Comparison of ENCODE assay signal across 8 cellular contexts in genomic region chr18:49487711-49488310, GRCh38. TPM values are rescaled to one million over a fixed set of nuclear protein-coding genes. Genes with fewer than 3 reads are reported as not detected.
DNase-seq lines count a peak whose midpoint lies in the region; ATAC-seq, FAIRE-seq and TF ChIP-seq lines count a peak whose summit lies in the region.

No MANE protein-coding gene starts in this region.

- peaks cover 69% of the 10 kb centered on the region for H3K4me1 ChIP-seq in CD4-positive, alpha-beta memory T cell (ENCODE audit: insufficient read depth, low read length)

- no peaks in the 10 kb centered on the region for H3K9me3 ChIP-seq in CD4-positive, alpha-beta memory T cell (ENCODE audit: control insufficient read depth in 1 of 2, low read length in 2 of 2)

- H3K36me3 ChIP-seq in CD4-positive, alpha-beta memory T cell (ENCODE audit: insufficient read depth, low read length), result peaks cover 35% of the 10 kb centered on the region
- H3K36me3 ChIP-seq in bronchial epithelial cell (ENCODE audit: control insufficient read depth, insufficient read depth, low read length), result peaks cover 11% of the 10 kb centered on the region

- no peak for ATAC-seq in HG03175 (IDR thresholded peaks at IDR 0.05; ENCODE audit: unreplicated experiment)

- peak overlapping the region in 1 of 2 donors; percentile 66 for H3K4me3 ChIP-seq in CD4-positive, alpha-beta memory T cell (ENCODE audit: low read length in 2 of 2)
- H3K4me3 ChIP-seq in NB4 (ENCODE audit: low read depth, low read length) (peak overlapping the region; percentile 73), bronchial epithelial cell (ENCODE audit: low read depth, low read length) (peak overlapping the region; percentile 74)

- peak overlapping the region; percentile 93 to 100 (median 98) for H3K27ac Mint-ChIP-seq in CD4-positive, alpha-beta memory T cell
- peak overlapping the region; percentile 76 to 94 (median 91) for H3K27ac Mint-ChIP-seq in nephron

- CTCF ChIA-PET in CD4-positive, alpha-beta memory T cell (lab: Charles Lee; ENCODE audit: partially characterized antibody), result interaction anchor here (1.2 kb wide), 1 partner anchor 370 kb away, joined by 3 read pairs; no protein-coding TSS in a partner anchor

- no peak for DNase-seq in CD4-positive, alpha-beta memory T cell
- DNase-seq in NB4 (ENCODE audit: low read depth), result peak; percentile 33
- peak; percentile 7 for DNase-seq in bronchial epithelial cell (ENCODE audit: low read depth)
- no peak for DNase-seq in A172 (ENCODE audit: low spot score)
- no peak for DNase-seq in kidney tubule cell (ENCODE audit: low spot score)
- no peak for DNase-seq in COR-L47 (lab: John Stamatoyannopoulos, UW)

- no peak for FAIRE-seq in bronchial epithelial cell (lab: Jason Lieb, UNC)

- POLR2A ChIA-PET in CD4-positive, alpha-beta memory T cell (lab: Charles Lee; ENCODE audit: partially characterized antibody), result interaction anchor here (0.8 to 4.6 kb wide), 22 partner anchors 8 to 1391 kb away, joined by 3 to 81 read pairs (median 5); partner anchors contain the start of genes ACAA2, CTIF, DYM and MBD1

- intact Hi-C loops in CD4-positive, alpha-beta memory T cell (cut with micrococcal nuclease), result loop anchor here (1.0 to 5.0 kb wide), 3 partner anchors 28 to 800 kb away; partner anchors contain the start of genes CFAP53 and DYM

- H3K4me1 Mint-ChIP-seq in CD4-positive, alpha-beta memory T cell, result peaks cover 52 to 87% (median 67%) of the 10 kb centered on the region in 4 donors
- peaks cover 44% of the 10 kb centered on the region for H3K4me1 Mint-ChIP-seq in nephron

- TF ChIP-seq POLR2A in NB4 (IDR thresholded peaks at IDR 0.05; ENCODE audit: extremely low read depth, insufficient read length), result no peak

- peak overlapping the region; percentile 81 for H3K27ac ChIP-seq in CD4-positive, alpha-beta memory T cell (ENCODE audit: low read depth, low read length)

- TF ChIP-seq CTCF in NB4 (IDR thresholded peaks at IDR 0.05; ENCODE audit: low read depth, low read length), result no peak
- no peak for TF ChIP-seq CTCF in bronchial epithelial cell (IDR thresholded peaks at IDR 0.05; ENCODE audit: insufficient read depth, low read length, severe bottlenecking)
- no peak for TF ChIP-seq CTCF in nephron (IDR thresholded peaks at IDR 0.05; ENCODE audit: unreplicated experiment in 3 of 3)

- H3K9me3 Mint-ChIP-seq in CD4-positive, alpha-beta memory T cell, result no peaks in the 10 kb centered on the region
- H3K9me3 Mint-ChIP-seq in nephron, result no peaks in the 10 kb centered on the region

- H3K27me3 Mint-ChIP-seq in CD4-positive, alpha-beta memory T cell, result no peaks in the 10 kb centered on the region
- H3K27me3 Mint-ChIP-seq in nephron (ENCODE audit: low read depth), result no peaks in the 10 kb centered on the region

- peak overlapping the region; percentile 91 to 99 (median 96) for H3K4me3 Mint-ChIP-seq in CD4-positive, alpha-beta memory T cell
- H3K4me3 Mint-ChIP-seq in nephron, result peak overlapping the region; percentile 90 to 96 (median 91)

- H3K36me3 Mint-ChIP-seq in CD4-positive, alpha-beta memory T cell, result peaks cover 46 to 70% of the 10 kb centered on the region in 2 donors
- peaks cover 61% of the 10 kb centered on the region for H3K36me3 Mint-ChIP-seq in nephron (ENCODE audit: low read depth)

- H3K27me3 ChIP-seq in CD4-positive, alpha-beta memory T cell (ENCODE audit: insufficient read depth, low read length), result no peaks in the 10 kb centered on the region
- H3K27me3 ChIP-seq in bronchial epithelial cell (ENCODE audit: control insufficient read depth, insufficient read depth, low read length), result no peaks in the 10 kb centered on the region

RNA-seq across cellular contexts. Expression of gene C18orf32, which starts 0.8 kb away (rescaled TPM):
- total RNA-seq in CD4-positive, alpha-beta memory T cell, result 10 to 100 TPM; 48.7 to 55.3 TPM
- polyA plus RNA-seq in CD4-positive, alpha-beta memory T cell, result 100 to 1,000 TPM in 1 of 2 donors, 10 to 100 TPM in 1; 83.7 to 138 TPM
- total RNA-seq in bronchial epithelial cell, result 9.0 and 14.3 TPM in 2 replicates
- 37.5 and 54.1 TPM in 2 replicates for total RNA-seq in A172 (2014; rRNA removed; shearing (Covaris generic))

RNA-seq across cellular contexts. Expression of gene RPL17, which starts 4.5 kb away (rescaled TPM):
- 1,000 to 10,000 TPM; 2,362 to 2,566 TPM for total RNA-seq in CD4-positive, alpha-beta memory T cell
- polyA plus RNA-seq in CD4-positive, alpha-beta memory T cell, result 1,000 to 10,000 TPM; 1,351 to 2,166 TPM
- 2,687 and 3,922 TPM in 2 replicates for total RNA-seq in bronchial epithelial cell
- total RNA-seq in A172 (2014; rRNA removed; shearing (Covaris generic)), result 1,215 and 1,245 TPM in 2 replicates

RNA-seq across cellular contexts. Expression of gene DYM, which starts 27.4 kb away (rescaled TPM):
- 10 to 100 TPM; 63.7 to 66.9 TPM for total RNA-seq in CD4-positive, alpha-beta memory T cell
- polyA plus RNA-seq in CD4-positive, alpha-beta memory T cell, result 10 to 100 TPM; 43.0 to 51.9 TPM
- 24.3 and 26.1 TPM in 2 replicates for total RNA-seq in bronchial epithelial cell
- total RNA-seq in A172 (2014; rRNA removed; shearing (Covaris generic)), result 16.7 and 23.6 TPM in 2 replicates

Comparison
In these comparisons a context has a peak if more than half of its experiments do, and no peak if none do; other contexts are left out.
1. DNase-seq: peak in NB4 (single experiment) and bronchial epithelial cell (single experiment); none in CD4-positive, alpha-beta memory T cell (0 of 5), A172 (single experiment), kidney tubule cell (single experiment) and COR-L47 (single experiment).